In the genomic region with DNA sequence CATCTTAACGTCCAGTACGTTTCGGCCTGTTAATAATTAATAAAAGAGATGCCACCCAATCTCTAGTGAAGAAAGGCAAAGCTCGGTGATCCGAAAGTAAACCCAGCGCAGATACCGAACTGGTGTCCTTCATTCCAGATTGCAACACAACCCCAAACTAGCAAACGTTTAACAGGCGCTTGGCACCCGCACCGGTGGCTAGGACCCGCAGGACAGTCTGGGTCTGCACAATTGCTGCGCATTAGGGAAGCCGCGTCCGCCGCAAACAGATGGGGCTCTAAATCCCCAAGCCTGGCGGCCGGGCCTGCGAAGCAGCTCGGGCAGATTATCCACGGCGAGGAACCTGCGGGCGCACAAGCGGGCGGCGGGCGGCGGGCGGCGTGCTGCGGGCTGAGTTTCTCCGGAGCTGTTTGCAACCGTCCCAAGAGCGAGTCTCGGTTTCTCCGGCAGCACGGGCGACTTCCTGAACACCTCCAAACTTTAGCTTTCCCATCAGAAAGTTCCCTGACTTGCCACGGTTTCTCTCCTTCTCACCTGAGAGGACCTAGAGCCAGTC, we compare ENCODE assay signal across 8 cellular contexts.
DNase-seq lines count a peak whose midpoint lies in the region; ATAC-seq and TF ChIP-seq lines count a peak whose summit lies in the region.

No MANE protein-coding gene starts in this region.

- H3K9me3 ChIP-seq in PC-9 (ENCODE audit: insufficient read depth, low read depth) = no peaks in the 10 kb centered on the region

- BruUV-seq in PC-9 (replicated peaks; lab: Mats Ljungman, UMichigan) = TSS peak; percentile 23

- H3K4me2 ChIP-seq in PC-9 = peak overlapping the region; percentile 79

- H3K4me1 Mint-ChIP-seq in activated naive CD8-positive, alpha-beta T cell (ENCODE audit: low read depth) = peaks cover 57% of the 10 kb centered on the region

- H3K36me3 ChIP-seq in PC-9 (ENCODE audit: low read depth) = no peaks in the 10 kb centered on the region

- no peak overlapping the region for H3K27ac ChIP-seq in PC-9

- peak overlapping the region; percentile 68 for H3K4me3 ChIP-seq in PC-9

- H3K27me3 ChIP-seq in PC-9 (ENCODE audit: insufficient read depth, low read depth) = no peaks in the 10 kb centered on the region

- CTCF ChIA-PET in PC-9 (lab: Charles Lee) = interaction anchor here (1.5 to 1.6 kb wide), 2 partner anchors 82 to 342 kb away, joined by 3 to 4 read pairs; no protein-coding TSS in a partner anchor

- peak overlapping the region; percentile 82 for H3K4me3 Mint-ChIP-seq in activated naive CD8-positive, alpha-beta T cell

- H3K9me2 ChIP-seq in PC-9 (ENCODE audit: insufficient read depth) = no peaks in the 10 kb centered on the region

- no peaks in the 10 kb centered on the region for H3K79me2 ChIP-seq in PC-9 (ENCODE audit: low read depth)

- H2AFZ ChIP-seq in PC-9 = peak overlapping the region; percentile 80

- H4K20me1 ChIP-seq in PC-9 (ENCODE audit: insufficient read depth) = no peaks in the 10 kb centered on the region

- no peaks in the 10 kb centered on the region for H3K36me3 Mint-ChIP-seq in activated naive CD8-positive, alpha-beta T cell

- no peak for TF ChIP-seq CTCF in PC-9 (conservative IDR thresholded peaks at IDR 0.05)

- DNase-seq in NK-92 treated with Interleukin-12 subunit alpha and Interleukin-12 subunit beta, amount 100 ng/mL, for 24 hours (lab: John Stamatoyannopoulos, UW) = peak; percentile 73
- DNase-seq in NK-92 (lab: John Stamatoyannopoulos, UW; ENCODE audit: unreplicated experiment) (no peak), PC-9 (peak in 1 of 2 experiments; percentile 21), left ventricle myocardium superior (peak; percentile 71), posterior vena cava (ENCODE audit: low spot score) (peak; percentile 90), NCI-H446 treated with DMSO at 0.1 percent for 48 hours (lab: John Stamatoyannopoulos, UW) (no peak)

- POLR2A ChIA-PET in PC-9 (lab: Charles Lee; ENCODE audit: unreplicated experiment) = no interaction called here

- peak overlapping the region; percentile 83 for H3K27ac Mint-ChIP-seq in activated naive CD8-positive, alpha-beta T cell

- peaks cover 4% of the 10 kb centered on the region; the same call in 1 of the 2 replicates for H3K4me1 ChIP-seq in PC-9 (replicated peaks; ENCODE audit: insufficient read depth)

- H3K27me3 Mint-ChIP-seq in activated naive CD8-positive, alpha-beta T cell = no peaks in the 10 kb centered on the region

- H3K9me3 Mint-ChIP-seq in activated naive CD8-positive, alpha-beta T cell (ENCODE audit: low read depth) = no peaks in the 10 kb centered on the region

- intact Hi-C loops in PC-9 (cut with micrococcal nuclease; ENCODE audit: unreplicated experiment) = loop anchor here (5.0 to 10.0 kb wide), 2 partner anchors 84 to 1716 kb away; no protein-coding TSS in a partner anchor
- intact Hi-C loops in left ventricle myocardium superior (cut with micrococcal nuclease) = no loop called here
- intact Hi-C loops in posterior vena cava (cut with DNase I) = loop anchor here (10.0 kb wide), 3 partner anchors 344 to 1244 kb away; no protein-coding TSS in a partner anchor

- ATAC-seq in left ventricle myocardium superior = peak; percentile 43
- ATAC-seq in GM18519 (IDR thresholded peaks at IDR 0.05; ENCODE audit: low FRiP score, unreplicated experiment) = no peak

- no peaks in the 10 kb centered on the region; the same call in 1 of the 2 replicates for H3F3A ChIP-seq in PC-9 (ENCODE audit: insufficient read depth, low read depth)

Comparison
In these comparisons a context has a peak if more than half of its experiments do, and no peak if none do; other contexts are left out.
1. DNase-seq: peak in NK-92 treated with Interleukin-12 subunit alpha and Interleukin-12 subunit beta, amount 100 ng/mL, for 24 hours (single experiment), left ventricle myocardium superior (single experiment) and posterior vena cava (single experiment); none in NK-92 (single experiment) and NCI-H446 treated with DMSO at 0.1 percent for 48 hours (single experiment).